Comparison of ENCODE assay signal across 1 cellular context in the genomic region with DNA sequence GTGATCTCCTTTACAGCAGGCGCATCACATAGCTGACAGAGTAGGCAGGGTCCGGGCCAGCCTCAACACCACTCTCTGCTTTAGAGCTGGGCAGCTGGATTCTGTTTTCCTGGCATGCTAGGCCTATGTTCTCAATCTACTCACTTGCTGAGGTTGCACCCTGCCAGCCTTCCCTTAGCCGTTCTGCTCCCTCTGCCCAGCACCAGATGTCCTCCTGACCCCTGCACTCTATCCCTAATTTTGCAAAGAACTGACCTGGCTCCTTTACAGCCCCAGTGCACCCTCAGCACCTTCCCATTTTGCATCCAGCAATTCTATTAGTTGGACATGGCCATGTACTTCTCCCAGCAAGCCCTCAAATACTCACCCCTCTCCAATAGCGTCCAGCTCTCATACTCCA.
TF ChIP-seq lines count a peak whose summit lies in the region.

No MANE protein-coding gene starts in this region.

TF ChIP-seq in IMR-90, 13 proteins besides CTCF, POLR2A, EP300 and RAD21:
- TF ChIP-seq RCOR1 (IDR thresholded peaks at IDR 0.05; ENCODE audit: insufficient replicate concordance, low read length) (no peak), ELK1 (IDR thresholded peaks at IDR 0.05; ENCODE audit: borderline replicate concordance, low read depth, low read length) (no peak), MAZ (IDR thresholded peaks at IDR 0.05; ENCODE audit: borderline replicate concordance, low read depth, low read length) (no peak), MXI1 (IDR thresholded peaks at IDR 0.05; ENCODE audit: borderline replicate concordance, low read depth, low read length) (no peak), CHD1 (IDR thresholded peaks at IDR 0.05; ENCODE audit: low read depth, low read length) (no peak), BHLHE40 (IDR thresholded peaks at IDR 0.05; ENCODE audit: low read depth, low read length) (no peak), RFX5 (IDR thresholded peaks at IDR 0.05; ENCODE audit: low read depth, low read length) (no peak), FOS (IDR thresholded peaks at IDR 0.05; ENCODE audit: low read depth, low read length) (no peak), SMC3 (IDR thresholded peaks at IDR 0.05; ENCODE audit: low read depth, low read length) (no peak), CEBPB (IDR thresholded peaks at IDR 0.05; ENCODE audit: low read depth, low read length) (no peak), MAFK (IDR thresholded peaks at IDR 0.05; ENCODE audit: low read depth, low read length) (no peak), NFE2L2 (IDR thresholded peaks at IDR 0.05; ENCODE audit: low read depth, low read length) (no peak)
- TF ChIP-seq, protein P1, sequence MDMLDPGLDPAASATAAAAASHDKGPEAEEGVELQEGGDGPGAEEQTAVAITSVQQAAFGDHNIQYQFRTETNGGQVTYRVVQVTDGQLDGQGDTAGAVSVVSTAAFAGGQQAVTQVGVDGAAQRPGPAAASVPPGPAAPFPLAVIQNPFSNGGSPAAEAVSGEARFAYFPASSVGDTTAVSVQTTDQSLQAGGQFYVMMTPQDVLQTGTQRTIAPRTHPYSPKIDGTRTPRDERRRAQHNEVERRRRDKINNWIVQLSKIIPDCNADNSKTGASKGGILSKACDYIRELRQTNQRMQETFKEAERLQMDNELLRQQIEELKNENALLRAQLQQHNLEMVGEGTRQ (IDR thresholded peaks at IDR 0.05; ENCODE audit: low read depth, low read length), result no peak
